Comparison of ENCODE assay signal across 17 cellular contexts in genomic region chr1:192817202-192817601, GRCh38.
"Had no signal": no experiment of that assay in that cellular context is flagged by ENCODE, and none has a peak within 500 bp of the region (broad histone marks: within the 10 kb centered on the region; RNA-seq: fewer than 3 reads in every experiment).

No MANE protein-coding gene starts in this region.

- H3K36me3 ChIP-seq: neural progenitor cell, tibial artery, vagina had no signal

- DNase-seq: activated CD4-positive, CD25-positive, alpha-beta regulatory T cell treated with anti-CD3 and anti-CD28 coated beads, Interleukin-2, amount 50 U/mL, for 72 hours; activated naive CD4-positive, alpha-beta T cell treated with Interleukin-2 at 50 U/mL for 16 hours; activated T-cell treated with anti-CD3 and anti-CD28 coated beads for 4 hours; aorta; effector memory CD4-positive, alpha-beta T cell; heart left ventricle; midbrain; naive B cell; stimulated activated CD4-positive, alpha-beta T cell treated with anti-CD3 and anti-CD28 coated beads, Interleukin-15, amount 100 ng/mL, for 24 hours; stimulated activated CD4-positive, alpha-beta T cell treated with anti-CD3 and anti-CD28 coated beads, Interleukin-4, amount 100 ng/mL, for 24 hours; stimulated activated naive CD4-positive, alpha-beta T cell; T-helper 9 cell; tibial artery had no signal

- ATAC-seq: heart left ventricle, left lobe of liver had no signal

- H2AFZ ChIP-seq: neural progenitor cell, parathyroid adenoma had no signal

- H3K9ac ChIP-seq: neural progenitor cell, parathyroid adenoma had no signal

- H3K4me1 ChIP-seq: heart left ventricle, neural progenitor cell, parathyroid adenoma, vagina had no signal

- H3K27me3 ChIP-seq: heart left ventricle, neural progenitor cell, tibial artery, vagina had no signal

- H3K4me3 ChIP-seq: heart left ventricle, neural progenitor cell, tibial artery, vagina had no signal

- H3K9me3 ChIP-seq: heart left ventricle, tibial artery, vagina had no signal

- H3K79me2 ChIP-seq: parathyroid adenoma had no signal

- H3K27ac ChIP-seq: neural progenitor cell, parathyroid adenoma, tibial artery, vagina had no signal

- H3K4me2 ChIP-seq: neural progenitor cell had no signal
